Comparison of ENCODE assay signal across 1 cellular context in genomic region chr1:53704804-53705445, GRCh38.
TF ChIP-seq lines count a peak whose summit lies in the region.

No MANE protein-coding gene starts in this region.

TF ChIP-seq in H1, 55 proteins besides CTCF, POLR2A, EP300 and RAD21:
- TF ChIP-seq MAX (IDR thresholded peaks at IDR 0.05): peak; percentile 69; the same call in 1 of the 2 replicates
- TF ChIP-seq, protein P1, sequence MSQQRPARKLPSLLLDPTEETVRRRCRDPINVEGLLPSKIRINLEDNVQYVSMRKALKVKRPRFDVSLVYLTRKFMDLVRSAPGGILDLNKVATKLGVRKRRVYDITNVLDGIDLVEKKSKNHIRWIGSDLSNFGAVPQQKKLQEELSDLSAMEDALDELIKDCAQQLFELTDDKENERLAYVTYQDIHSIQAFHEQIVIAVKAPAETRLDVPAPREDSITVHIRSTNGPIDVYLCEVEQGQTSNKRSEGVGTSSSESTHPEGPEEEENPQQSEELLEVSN (IDR thresholded peaks at IDR 0.05): 0 out of 2 replicates have a peak, but pooled peaks have one; percentile 16
- TF ChIP-seq TBP (IDR thresholded peaks at IDR 0.05; ENCODE audit: low read depth, low read length): no peak
- TF ChIP-seq KDM1A (IDR thresholded peaks at IDR 0.05; ENCODE audit: borderline replicate concordance, low read length): peak; percentile 98
- no peak for TF ChIP-seq CTBP2 (IDR thresholded peaks at IDR 0.05; ENCODE audit: borderline replicate concordance, insufficient read depth, insufficient read length, low read length)
- no peak for TF ChIP-seq TEAD4 (IDR thresholded peaks at IDR 0.05; ENCODE audit: low read depth, low read length)
- TF ChIP-seq HDAC2 (IDR thresholded peaks at IDR 0.05; ENCODE audit: borderline replicate concordance in 1 of 2, low read depth in 2 of 2, low read length in 2 of 2): peak in 1 of 2 experiments; percentile 96; a peak in 2 of 4 replicates
